Comparison of ENCODE assay signal across 16 cellular contexts in genomic region chr6:87900160-87900698, GRCh38.
DNase-seq lines count a peak whose midpoint lies in the region; ATAC-seq, FAIRE-seq and TF ChIP-seq lines count a peak whose summit lies in the region.
"Had no signal": no experiment of that assay in that cellular context is flagged by ENCODE, and none has a peak within 500 bp of the region (broad histone marks: within the 10 kb centered on the region; RNA-seq: fewer than 3 reads in every experiment).

No MANE protein-coding gene starts in this region.

- no peak overlapping the region for H4K91ac ChIP-seq in H1 (replicated peaks; ENCODE audit: insufficient read length, low read length)

- H3K9me3 Mint-ChIP-seq in stimulated activated memory B cell treated with anti-CD40 and anti-IgM and Interleukin-4, amounts not matched to agents 10 μg/mL and 1 μg/mL and 100 μg/mL, for 72 hours, result no peaks in the 10 kb centered on the region
- H3K9me3 Mint-ChIP-seq: CD4-positive, alpha-beta memory T cell had no signal

- H3K27ac ChIP-seq in OCI-LY1 (ENCODE audit: low read depth, low read length, poor library complexity, severe bottlenecking), result peak overlapping the region; percentile 12
- H3K27ac ChIP-seq in H1 (ENCODE audit: low read depth, low read length), result no peak overlapping the region
- peak overlapping the region; percentile 48 to 76 for H3K27ac ChIP-seq in liver (ENCODE audit: low read depth in 1 of 2, low read length in 2 of 2)
- H3K27ac ChIP-seq: A549, C4-2B, GM23248 had no signal

- no peak overlapping the region for H4K5ac ChIP-seq in H1 (ENCODE audit: insufficient read length, low read depth, low read length)

- H4K20me1 ChIP-seq in OCI-LY1 (ENCODE audit: insufficient read depth, low read length) (no peaks in the 10 kb centered on the region), H1 (replicated peaks in 1 of 2; ENCODE audit: control insufficient read depth in 1 of 2, insufficient read depth in 2 of 2, low read length in 2 of 2) (peaks cover 0 to 2% of the 10 kb centered on the region in 2 experiments)

- no peak for TF ChIP-seq EP300 in H1 (IDR thresholded peaks at IDR 0.05; ENCODE audit: borderline replicate concordance in 1 of 2, low read depth in 2 of 2, low read length in 2 of 2)

- H3K79me2 ChIP-seq in OCI-LY1 (ENCODE audit: insufficient read depth, low read length) (no peaks in the 10 kb centered on the region), H1 (ENCODE audit: control insufficient read depth in 1 of 2, insufficient read depth in 2 of 2, low read length in 2 of 2) (no peaks in the 10 kb centered on the region)

- no peak overlapping the region for H3K18ac ChIP-seq in H1 (ENCODE audit: extremely low read depth, low read length)

- H3K4me2 ChIP-seq in OCI-LY1 (ENCODE audit: low read length) (no peak overlapping the region), H1 (ENCODE audit: insufficient read depth in 1 of 2, low read depth in 2 of 2, low read length in 2 of 2) (no peak overlapping the region)
- H3K4me2 ChIP-seq: A549 had no signal

- H3K9me2 ChIP-seq in OCI-LY1 (ENCODE audit: low read depth, low read length), result no peaks in the 10 kb centered on the region

- no peak overlapping the region for H2BK12ac ChIP-seq in H1 (ENCODE audit: low read depth, low read length)

- H3K36me3 ChIP-seq in OCI-LY1 (ENCODE audit: insufficient read depth, low read length) (no peaks in the 10 kb centered on the region), H1 (ENCODE audit: control insufficient read depth in 2 of 4, insufficient read depth in 4 of 4, low read length in 3 of 4) (no peaks in the 10 kb centered on the region), liver (ENCODE audit: control insufficient read depth in 4 of 4, insufficient read depth in 3 of 4, low read depth in 1 of 4, low read length in 3 of 4) (no peaks in the 10 kb centered on the region)
- H3K36me3 ChIP-seq: BE2C had no signal

- no peak for ATAC-seq in stimulated activated memory B cell treated with anti-CD40 and anti-IgM and Interleukin-4, amounts not matched to agents 10 μg/mL and 1 μg/mL and 100 μg/mL, for 72 hours
- ATAC-seq in GM21528 (IDR thresholded peaks at IDR 0.05; ENCODE audit: low FRiP score, unreplicated experiment) (no peak), GM18520 (IDR thresholded peaks at IDR 0.05; ENCODE audit: unreplicated experiment) (no peak)
- ATAC-seq: A549 had no signal

- DNase-seq in H1 (ENCODE audit: low read depth in 1 of 2, low spot score in 2 of 2), result no peak
- no peak for DNase-seq in germinal center (ENCODE audit: low spot score)
- DNase-seq: BE2C; CD4-positive, alpha-beta memory T cell; DMS79 treated with DMSO at 0.1 percent for 48 hours; GDM1; GM23248; H7 had no signal

- H4K8ac ChIP-seq in H1 (ENCODE audit: extremely low read depth, insufficient read depth, low read length), result peak overlapping the region; percentile 38; the same call in 1 of the 2 replicates

- no peaks in the 10 kb centered on the region for H3K27me3 Mint-ChIP-seq in stimulated activated memory B cell treated with anti-CD40 and anti-IgM and Interleukin-4, amounts not matched to agents 10 μg/mL and 1 μg/mL and 100 μg/mL, for 72 hours
- H3K27me3 Mint-ChIP-seq: CD4-positive, alpha-beta memory T cell had no signal

- POLR2A ChIA-PET in H1 (lab: Charles Lee; ENCODE audit: partially characterized antibody), result no interaction called here

- H3K27ac Mint-ChIP-seq in stimulated activated memory B cell treated with anti-CD40 and anti-IgM and Interleukin-4, amounts not matched to agents 10 μg/mL and 1 μg/mL and 100 μg/mL, for 72 hours, result peak overlapping the region; percentile 70
- H3K27ac Mint-ChIP-seq: CD4-positive, alpha-beta memory T cell had no signal

- H3K14ac ChIP-seq in H1 (ENCODE audit: insufficient read length), result no peak overlapping the region

- peaks cover 9% of the 10 kb centered on the region for H3K4me1 Mint-ChIP-seq in stimulated activated memory B cell treated with anti-CD40 and anti-IgM and Interleukin-4, amounts not matched to agents 10 μg/mL and 1 μg/mL and 100 μg/mL, for 72 hours
- H3K4me1 Mint-ChIP-seq: CD4-positive, alpha-beta memory T cell had no signal

- no peak overlapping the region for H2BK15ac ChIP-seq in H1 (ENCODE audit: low read length)

- H3K4ac ChIP-seq in H1 (replicated peaks; ENCODE audit: insufficient read length, low read depth, low read length), result no peak overlapping the region

- TF ChIP-seq RAD21 in H1 (IDR thresholded peaks at IDR 0.05 in 1 of 2, conservative IDR thresholded peaks at IDR 0.05 in 1 of 2; ENCODE audit: low read depth in 2 of 2, low read length in 2 of 2) (no peak), liver (IDR thresholded peaks at IDR 0.05) (no peak)

- H3K9ac ChIP-seq in OCI-LY1 (ENCODE audit: low read length), result no peak overlapping the region
- no peak overlapping the region for H3K9ac ChIP-seq in H1 (replicated peaks in 1 of 4; ENCODE audit: extremely low read depth in 1 of 4, low read depth in 3 of 4, low read length in 3 of 4)
- H3K9ac ChIP-seq in liver (ENCODE audit: low read depth in 1 of 2, low read length in 2 of 2), result no peak overlapping the region
- H3K9ac ChIP-seq: GM23248 had no signal

- no peaks in the 10 kb centered on the region for H3K23me2 ChIP-seq in H1 (ENCODE audit: low read depth, low read length)

- H3K9me3 ChIP-seq in OCI-LY1 (ENCODE audit: low read length), result no peaks in the 10 kb centered on the region
- H3K9me3 ChIP-seq in H1 (ENCODE audit: insufficient read depth in 2 of 2, low read depth in 1 of 2, low read length in 1 of 2), result no peaks in the 10 kb centered on the region
- H3K9me3 ChIP-seq in liver (ENCODE audit: control insufficient read depth in 4 of 4, low read length in 3 of 4), result no peaks in the 10 kb centered on the region
- H3K9me3 ChIP-seq: A549, BE2C had no signal

- no peak overlapping the region for H3K56ac ChIP-seq in H1 (replicated peaks; ENCODE audit: insufficient read length, low read depth, low read length)

- no peak for TF ChIP-seq POLR2A in H1 (IDR thresholded peaks at IDR 0.05; ENCODE audit: control extremely low read depth in 1 of 2, low read depth in 2 of 2, low read length in 2 of 2)

- 92% methylated on average over 6 of the region's 6 CpGs; no CpG with 5 or more reads in 1 of the 2 experiments for WGBS in H1 (ENCODE audit: extremely low coverage in 1 of 2, insufficient coverage in 1 of 2, insufficient read length in 1 of 2, insufficient replicate concordance in 2 of 2, low coverage in 1 of 2, low lambda C conversion rate in 2 of 2, missing lambda C conversion rate in 1 of 2), 2 experiments
- WGBS in liver, result 77% methylated on average over 6 of the region's 6 CpGs

- no peak overlapping the region for H3K4me3 Mint-ChIP-seq in stimulated activated memory B cell treated with anti-CD40 and anti-IgM and Interleukin-4, amounts not matched to agents 10 μg/mL and 1 μg/mL and 100 μg/mL, for 72 hours
- H3K4me3 Mint-ChIP-seq: CD4-positive, alpha-beta memory T cell had no signal

- FAIRE-seq in H1 (lab: Jason Lieb, UNC), result no peak
- FAIRE-seq: A549, HTR-8/SVneo had no signal

- no peak for TF ChIP-seq CTCF in OCI-LY1 (IDR thresholded peaks at IDR 0.05; ENCODE audit: low read length)
- TF ChIP-seq CTCF in H1 (IDR thresholded peaks at IDR 0.05; ENCODE audit: control extremely low read depth in 1 of 3, insufficient read depth in 1 of 3, low read depth in 1 of 3, low read length in 3 of 3), result no peak
- TF ChIP-seq CTCF in liver (IDR thresholded peaks at IDR 0.05; ENCODE audit: low read depth, low read length, missing input control), result no peak

- no peak overlapping the region for H2BK5ac ChIP-seq in H1 (ENCODE audit: low read depth, low read length)

- no peak overlapping the region for H2AK5ac ChIP-seq in H1 (ENCODE audit: low read depth, low read length)

- no peak overlapping the region for H2BK20ac ChIP-seq in H1 (ENCODE audit: low read length)

- no peaks in the 10 kb centered on the region for H3K36me3 Mint-ChIP-seq in stimulated activated memory B cell treated with anti-CD40 and anti-IgM and Interleukin-4, amounts not matched to agents 10 μg/mL and 1 μg/mL and 100 μg/mL, for 72 hours
- H3K36me3 Mint-ChIP-seq: CD4-positive, alpha-beta memory T cell had no signal

- H3K23ac ChIP-seq in H1 (ENCODE audit: insufficient read length), result no peak overlapping the region

- H3K4me1 ChIP-seq in OCI-LY1 (ENCODE audit: insufficient read depth, low read length, severe bottlenecking), result peaks cover 31% of the 10 kb centered on the region
- peaks cover 0 to 18% (median 8%) of the 10 kb centered on the region in 4 experiments; a peak in 5 of 7 replicates for H3K4me1 ChIP-seq in H1 (replicated peaks in 1 of 4; ENCODE audit: control insufficient read depth in 3 of 4, insufficient read depth in 4 of 4, low read length in 3 of 4)
- H3K4me1 ChIP-seq in liver (ENCODE audit: control insufficient read depth in 4 of 4, insufficient read depth in 4 of 4, low read length in 3 of 4), result peaks cover 0 to 15% (median under 1%) of the 10 kb centered on the region in 4 donors
- H3K4me1 ChIP-seq: A549, BE2C had no signal

- H3K27me3 ChIP-seq in OCI-LY1 (ENCODE audit: insufficient read depth, low read length) (no peaks in the 10 kb centered on the region), H1 (replicated peaks in 1 of 4; ENCODE audit: control insufficient read depth in 3 of 4, extremely low read depth in 1 of 4, insufficient read depth in 3 of 4, low read length in 3 of 4) (peaks cover 0 to 1% (median 0%) of the 10 kb centered on the region in 4 experiments; a peak in 1 of 7 replicates), liver (ENCODE audit: control insufficient read depth in 4 of 4, insufficient read depth in 4 of 4, low read length in 3 of 4) (no peaks in the 10 kb centered on the region)
- H3K27me3 ChIP-seq: BE2C had no signal

- H3K4me3 ChIP-seq in OCI-LY1 (ENCODE audit: low read depth, low read length, poor library complexity, severe bottlenecking), result no peak overlapping the region
- no peak overlapping the region for H3K4me3 ChIP-seq in H1 (ENCODE audit: extremely low read depth in 1 of 4, insufficient read depth in 2 of 4, low read depth in 3 of 4, low read length in 4 of 4)
- H3K4me3 ChIP-seq in liver (ENCODE audit: low read depth in 1 of 3, low read length in 3 of 3), result no peak overlapping the region
- H3K4me3 ChIP-seq: A549, GM23248 had no signal

- CTCF ChIA-PET in H1 (lab: Charles Lee; ENCODE audit: partially characterized antibody), result no interaction called here

- H3F3A ChIP-seq in OCI-LY1 (ENCODE audit: insufficient read depth, low read length), result no peaks in the 10 kb centered on the region; the same call in 1 of the 2 replicates

- H2AFZ ChIP-seq in OCI-LY1 (ENCODE audit: low read length) (no peak overlapping the region), H1 (ENCODE audit: low read length) (no peak overlapping the region)
- H2AFZ ChIP-seq: GM23248 had no signal

- H3K79me1 ChIP-seq in H1 (ENCODE audit: low read depth, low read length), result no peaks in the 10 kb centered on the region

- no peak overlapping the region for H2BK120ac ChIP-seq in H1 (replicated peaks; ENCODE audit: low read depth, low read length)

TF ChIP-seq in H1, 55 proteins besides CTCF, POLR2A, EP300 and RAD21 (continues in another document):
- TF ChIP-seq BRCA1 (IDR thresholded peaks at IDR 0.05; ENCODE audit: low read depth, low read length) (no peak), TAF1 (IDR thresholded peaks at IDR 0.05; ENCODE audit: low read depth, low read length) (no peak)

TF ChIP-seq in liver, 16 proteins besides CTCF, POLR2A, EP300 and RAD21 (continues in another document):
- peak in 1 of 2 donors; percentile 6 for TF ChIP-seq JUND (IDR thresholded peaks at IDR 0.05)
